8 cellular contexts compared by ENCODE assay signal in the genomic region with DNA sequence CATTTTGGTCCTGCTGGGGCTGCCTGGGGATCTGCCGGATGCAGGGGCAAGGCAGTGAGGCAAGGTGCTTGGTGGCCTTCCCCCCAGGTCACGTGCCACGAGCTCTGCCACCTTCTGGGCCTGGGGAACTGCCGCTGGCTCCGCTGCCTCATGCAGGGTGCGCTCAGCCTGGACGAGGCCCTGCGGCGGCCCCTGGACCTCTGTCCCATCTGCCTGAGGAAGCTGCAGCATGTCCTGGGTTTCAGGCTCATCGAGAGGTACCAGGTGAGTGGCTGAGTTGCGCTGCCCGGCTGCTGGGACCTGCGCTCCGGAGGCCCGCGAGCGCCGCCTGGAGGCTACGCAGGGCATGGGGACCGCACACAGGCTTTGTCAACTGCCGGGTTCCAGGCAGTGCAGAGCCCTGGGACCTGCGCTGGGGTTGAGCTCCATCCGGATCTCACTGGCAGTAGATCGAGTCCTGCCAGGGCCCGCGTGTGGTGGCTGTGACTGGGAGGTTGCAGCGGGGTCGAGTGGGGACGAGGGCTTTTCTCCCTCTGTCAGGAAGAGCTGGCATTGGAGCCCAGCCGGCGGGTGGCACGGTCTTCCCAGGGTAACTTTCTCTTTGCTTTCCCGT. TPM values are rescaled to one million over a fixed set of nuclear protein-coding genes. Genes with fewer than 3 reads are reported as not detected.
A peak's percentile ranks its signal among the peaks of the same experiment; 100 is the strongest.
DNase-seq lines count a peak whose midpoint lies in the region; ATAC-seq and TF ChIP-seq lines count a peak whose summit lies in the region.

No MANE protein-coding gene starts in this region.

- H3K4me1 ChIP-seq in Loucy (ENCODE audit: insufficient read depth, low read length, poor library complexity, severe bottlenecking) (peaks cover 87% of the 10 kb centered on the region), left lung (peaks cover 0 to 20% of the 10 kb centered on the region in 2 donors)

- intact Hi-C loops in activated B cell treated with CpG ODN at 0.5 μM for 24 hours (cut with micrococcal nuclease): loop anchor here (1.0 to 2.0 kb wide), 8 partner anchors 10 to 258 kb away; partner anchors contain the start of gene TTYH3
- intact Hi-C loops in left lung (cut with DNase I): no loop called here

- POLR2A ChIA-PET in activated B cell treated with CpG ODN at 0.5 μM for 24 hours (lab: Charles Lee): interaction anchor here (0.6 to 4.0 kb wide), 45 partner anchors 9 to 1139 kb away, joined by 3 to 118 read pairs (median 6); partner anchors contain the start of genes AMZ1, BRAT1, PSMG3 and TTYH3

- no peaks in the 10 kb centered on the region for H3K27me3 Mint-ChIP-seq in activated B cell treated with CpG ODN at 0.5 μM for 24 hours

- peak overlapping the region; percentile 44 for H3K9ac ChIP-seq in Loucy (ENCODE audit: low read depth, low read length, poor library complexity, severe bottlenecking)

- peak overlapping the region; percentile 76 for H3K4me2 ChIP-seq in Loucy (ENCODE audit: low read depth, low read length, poor library complexity, severe bottlenecking)

- no peaks in the 10 kb centered on the region for H3K9me3 Mint-ChIP-seq in activated B cell treated with CpG ODN at 0.5 μM for 24 hours

- TF ChIP-seq CTCF in GM10266 (IDR thresholded peaks at IDR 0.05; ENCODE audit: control insufficient read depth, insufficient read depth, low read depth, missing control alignments): peak; percentile 97
- peak; percentile 75 for TF ChIP-seq CTCF in Loucy (conservative IDR thresholded peaks at IDR 0.05; ENCODE audit: low read length)
- TF ChIP-seq CTCF in activated B cell treated with CpG ODN at 0.5 μM for 24 hours (IDR thresholded peaks at IDR 0.05): peak; percentile 75
- peak; percentile 89 for TF ChIP-seq CTCF in cardiac fibroblast (IDR thresholded peaks at IDR 0.05; ENCODE audit: low read depth, low read length)
- peak; percentile 70 to 87 for TF ChIP-seq CTCF in left lung (IDR thresholded peaks at IDR 0.05)

- DNase-seq in GM10266 (ENCODE audit: extremely low spot score): peak; percentile 84
- peak; percentile 81 for DNase-seq in activated B cell treated with CpG ODN at 0.5 μM for 24 hours
- DNase-seq in cardiac fibroblast (ENCODE audit: low read depth in 2 of 2): peak; percentile 33 to 61
- peak; percentile 65 to 91 for DNase-seq in left lung
- DNase-seq in stimulated activated CD4-positive, alpha-beta T cell treated with anti-CD3 and anti-CD28 coated beads, Interleukin-4, amount 100 ng/mL, for 24 hours: peak; percentile 77
- DNase-seq in NCI-H146 treated with DMSO at 0.1 percent for 48 hours (lab: John Stamatoyannopoulos, UW; ENCODE audit: unreplicated experiment): no peak

- no peak overlapping the region for H2AFZ ChIP-seq in Loucy (ENCODE audit: low read length)

- ATAC-seq in GM21825 (IDR thresholded peaks at IDR 0.05; ENCODE audit: unreplicated experiment) (peak; percentile 75), activated B cell treated with CpG ODN at 0.5 μM for 24 hours (ENCODE audit: low read depth) (peak; percentile 79), left lung (peak; percentile 77)

- H3K4me3 ChIP-seq in Loucy (ENCODE audit: low read length, poor library complexity, severe bottlenecking) (peak overlapping the region; percentile 6), cardiac fibroblast (replicated peaks in 1 of 2; ENCODE audit: low read depth in 2 of 2, low read length in 2 of 2) (no peak overlapping the region), left lung (no peak overlapping the region)

- H3K27me3 ChIP-seq in Loucy (ENCODE audit: insufficient read depth, low read length, poor library complexity, severe bottlenecking) (no peaks in the 10 kb centered on the region), left lung (peaks cover 0 to 15% of the 10 kb centered on the region in 2 donors)

- H3K27ac ChIP-seq in left lung: no peak overlapping the region

- H3F3A ChIP-seq in Loucy (ENCODE audit: low read depth): no peaks in the 10 kb centered on the region

- CTCF ChIA-PET in activated B cell treated with CpG ODN at 0.5 μM for 24 hours (lab: Charles Lee): interaction anchor here (0.7 to 3.3 kb wide), 33 partner anchors 10 to 445 kb away, joined by 3 to 66 read pairs (median 5); no protein-coding TSS in a partner anchor

- H3K9me2 ChIP-seq in Loucy (replicated peaks; ENCODE audit: low read depth, low read length): no peaks in the 10 kb centered on the region

- peak overlapping the region; percentile 94 for H3K27ac Mint-ChIP-seq in activated B cell treated with CpG ODN at 0.5 μM for 24 hours

- peaks cover 41% of the 10 kb centered on the region for H3K4me1 Mint-ChIP-seq in activated B cell treated with CpG ODN at 0.5 μM for 24 hours

- peaks cover 10% of the 10 kb centered on the region for H3K36me3 Mint-ChIP-seq in activated B cell treated with CpG ODN at 0.5 μM for 24 hours (ENCODE audit: low read depth)

- H3K9me3 ChIP-seq in Loucy (ENCODE audit: insufficient read depth, low read depth, low read length) (no peaks in the 10 kb centered on the region), left lung (no peaks in the 10 kb centered on the region)

- no peaks in the 10 kb centered on the region; the same call in 1 of the 2 replicates for H3K79me2 ChIP-seq in Loucy (ENCODE audit: insufficient read depth, low read length)

- H3K36me3 ChIP-seq in Loucy (ENCODE audit: insufficient read depth, low read length) (no peaks in the 10 kb centered on the region), left lung (no peaks in the 10 kb centered on the region)

- peak overlapping the region; percentile 88 for H3K4me3 Mint-ChIP-seq in activated B cell treated with CpG ODN at 0.5 μM for 24 hours

- H4K20me1 ChIP-seq in Loucy (ENCODE audit: insufficient read depth, low read length, poor library complexity, severe bottlenecking): no peaks in the 10 kb centered on the region

RNA-seq across cellular contexts. Expression of gene AMZ1, which starts 21.7 kb away (rescaled TPM):
- total RNA-seq in activated B cell treated with CpG ODN at 0.5 μM for 24 hours: 5.9 and 8.3 TPM in 2 replicates
- 1 to 10 TPM in 1 of 2 donors, under 1 TPM in 1; 0.13 to 1.3 TPM for total RNA-seq in left lung
